Comparison of ENCODE assay signal across 17 cellular contexts in genomic region chr11:10478066-10478465, GRCh38. TPM values are rescaled to one million over a fixed set of nuclear protein-coding genes. Genes with fewer than 3 reads are reported as not detected.
DNase-seq lines count a peak whose midpoint lies in the region; ATAC-seq and TF ChIP-seq lines count a peak whose summit lies in the region.
"Had no signal": no experiment of that assay in that cellular context is flagged by ENCODE, and none has a peak within 500 bp of the region (broad histone marks: within the 10 kb centered on the region; RNA-seq: fewer than 3 reads in every experiment).

No MANE protein-coding gene starts in this region.

- no peaks in the 10 kb centered on the region for H3K27me3 ChIP-seq in gastrocnemius medialis
- H3K27me3 ChIP-seq: tibial nerve had no signal

- peaks cover 1% of the 10 kb centered on the region for H3K27me3 Mint-ChIP-seq in HFFc6 (ENCODE audit: insufficient read depth)
- no peaks in the 10 kb centered on the region for H3K27me3 Mint-ChIP-seq in brain
- H3K27me3 Mint-ChIP-seq: T-cell had no signal

- ATAC-seq in gastrocnemius medialis, result no peak
- ATAC-seq in HG02759 (IDR thresholded peaks at IDR 0.05; ENCODE audit: unreplicated experiment), result no peak
- ATAC-seq: HepG2, T-cell had no signal

- peaks cover 0 to 70% of the 10 kb centered on the region in 2 donors for H3K36me3 ChIP-seq in gastrocnemius medialis
- H3K36me3 ChIP-seq: tibial nerve had no signal

- in situ Hi-C loops in gastrocnemius medialis (cut with MboI; ENCODE audit: low sequenced_read_pairs in 4 of 4) (no loop called here), GM13976 (cut with MboI; ENCODE audit: low sequenced_read_pairs, unreplicated experiment) (no loop called here)

- TF ChIP-seq POLR2A in gastrocnemius medialis (IDR thresholded peaks at IDR 0.05), result no peak

- no peak for DNase-seq in HFFc6
- peak; percentile 78 for DNase-seq in OCI-M1 (lab: John Stamatoyannopoulos, UW)
- no peak for DNase-seq in gastrocnemius medialis
- no peak for DNase-seq in SHP77 (lab: John Stamatoyannopoulos, UW)
- DNase-seq in GM13976 (ENCODE audit: low spot score), result no peak
- no peak for DNase-seq in NCI-H1694 treated with DMSO at 0.1 percent for 48 hours (lab: John Stamatoyannopoulos, UW)
- DNase-seq: activated CD8-positive, alpha-beta memory T cell treated with anti-CD3 and anti-CD28 coated beads for 24 hours; DMS 273 treated with DMSO at 0.1 percent for 48 hours; MM.1S; NCI-H1930; WERI-Rb-1 had no signal

- peaks cover 13 to 54% of the 10 kb centered on the region in 2 donors for H3K4me1 ChIP-seq in gastrocnemius medialis
- H3K4me1 ChIP-seq: tibial nerve had no signal

- H3K36me3 Mint-ChIP-seq in HFFc6 (ENCODE audit: low read depth) (peaks cover 4% of the 10 kb centered on the region), brain (no peaks in the 10 kb centered on the region)

- H3K9me3 Mint-ChIP-seq in HFFc6 (no peaks in the 10 kb centered on the region), brain (peaks cover 0 to 2% (median 0%) of the 10 kb centered on the region in 5 experiments)
- H3K9me3 Mint-ChIP-seq: T-cell had no signal

- no peak overlapping the region for H3K4me3 ChIP-seq in gastrocnemius medialis
- H3K4me3 ChIP-seq: tibial nerve had no signal

- no peak overlapping the region for H3K4me3 Mint-ChIP-seq in HFFc6
- H3K4me3 Mint-ChIP-seq in brain, result no peak overlapping the region
- H3K4me3 Mint-ChIP-seq: T-cell had no signal

- no peaks in the 10 kb centered on the region for H3K9me3 ChIP-seq in gastrocnemius medialis
- H3K9me3 ChIP-seq: tibial nerve had no signal

- TF ChIP-seq CTCF in HFFc6 (IDR thresholded peaks at IDR 0.05) (no peak), brain (conservative IDR thresholded peaks at IDR 0.05) (no peak), gastrocnemius medialis (IDR thresholded peaks at IDR 0.05 in 4 of 5, conservative IDR thresholded peaks at IDR 0.05 in 1 of 5) (no peak), GM13976 (IDR thresholded peaks at IDR 0.05; ENCODE audit: borderline replicate concordance, control extremely low read depth, extremely low read depth, insufficient read depth, missing control alignments) (no peak)

- H3K4me1 Mint-ChIP-seq in HFFc6 (ENCODE audit: low read depth) (peaks cover 6% of the 10 kb centered on the region), brain (peaks cover 5% of the 10 kb centered on the region)

- peak overlapping the region; percentile 21; the same call in 1 of the 2 replicates for H3K27ac Mint-ChIP-seq in HFFc6
- H3K27ac Mint-ChIP-seq in brain, result peak overlapping the region in 3 of 5 experiments; percentile 44 to 84 (median 51)

- intact Hi-C loops in gastrocnemius medialis (cut with DNase I; ENCODE audit: low total_unique reads), result no loop called here

- peak overlapping the region; percentile 51 to 63 (median 58) for H3K27ac ChIP-seq in gastrocnemius medialis
- H3K27ac ChIP-seq: tibial nerve, WERI-Rb-1 had no signal

RNA-seq across cellular contexts. Expression of gene AMPD3, which starts 23.0 kb away (rescaled TPM):
- total RNA-seq in HFFc6 (2021; fragmentation: NEBNext Ultra II Directional; extraction: Animal tissue kit (Norgen Biotek cat#: 25700)), result 10 to 100 TPM in 3 of 6 experiments, 1 to 10 TPM in 3; 9.6 to 10.6 (median 10.0) TPM
- polyA plus RNA-seq in brain (ENCODE audit: insufficient read depth, low read depth, low replicate concordance), result 10.8 TPM
- total RNA-seq in gastrocnemius medialis, result 100 to 1,000 TPM; 104 to 185 (median 112) TPM
- polyA plus RNA-seq: neural cell had no signal

Comparison
In these comparisons a context has a peak if more than half of its experiments do, and no peak if none do; other contexts are left out.
1. RNA of gene AMPD3, which starts 23.0 kb away (total RNA-seq): 104 to 185 TPM in gastrocnemius medialis; 9.6 to 10.6 TPM in HFFc6; every median in the first group is over 4 times any median in the second.